16 cellular contexts compared by ENCODE assay signal in the genomic region with DNA sequence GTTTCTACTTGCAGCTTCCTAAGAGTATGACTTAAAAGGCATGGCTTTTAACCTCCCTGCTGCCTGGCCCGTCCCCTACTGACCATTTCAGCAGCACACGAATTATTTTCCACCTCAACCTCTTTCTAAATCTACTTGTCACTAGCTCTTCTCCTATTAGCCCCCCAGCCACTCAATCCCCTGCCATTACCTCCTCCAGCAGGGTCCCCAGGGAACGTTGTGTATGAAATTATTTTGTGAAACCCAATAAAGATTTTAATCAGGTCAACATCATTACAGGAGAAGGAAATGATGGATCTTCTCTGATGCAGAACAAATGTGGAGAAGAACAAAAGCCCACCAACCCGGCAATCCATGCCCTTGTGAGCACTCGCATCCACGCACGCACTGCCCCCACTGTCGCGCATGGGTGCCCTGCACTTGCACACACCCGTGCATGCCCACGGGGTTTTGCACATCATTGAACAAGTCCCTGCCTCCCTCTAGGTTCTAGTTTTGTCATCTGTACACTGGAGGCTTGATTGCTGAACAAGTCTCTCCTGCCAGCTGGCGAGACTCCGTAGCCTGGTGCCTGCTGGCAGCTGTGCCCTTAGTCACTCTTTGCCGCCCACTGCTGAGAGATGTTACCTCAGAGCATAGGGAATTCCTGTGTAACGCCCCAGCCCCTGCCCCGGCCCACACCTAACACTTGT. TPM values are rescaled to one million over a fixed set of nuclear protein-coding genes. Genes with fewer than 3 reads are reported as not detected.
A peak's percentile ranks its signal among the peaks of the same experiment; 100 is the strongest.
DNase-seq lines count a peak whose midpoint lies in the region; ATAC-seq and TF ChIP-seq lines count a peak whose summit lies in the region.
"Had no signal": no experiment of that assay in that cellular context is flagged by ENCODE, and none has a peak within 500 bp of the region (broad histone marks: within the 10 kb centered on the region; RNA-seq: fewer than 3 reads in every experiment).

No MANE protein-coding gene starts in this region.

- in situ Hi-C loops in transverse colon (cut with MboI; ENCODE audit: low pct_ligation_motif_present in 1 of 4, low pct_unique_long_range_greater_than_20kb in 1 of 4, low sequenced_read_pairs in 3 of 4), result no loop called here

- peaks cover 59% of the 10 kb centered on the region for H3K4me1 Mint-ChIP-seq in brain
- H3K4me1 Mint-ChIP-seq: activated naive CD8-positive, alpha-beta T cell treated with anti-CD3 and anti-CD28 coated beads, Interleukin-2, amount 50 U/mL, for 24 hours had no signal

- H3K4me1 ChIP-seq in thyroid gland (peaks cover 0 to 7% of the 10 kb centered on the region in 2 donors), testis (peaks cover 4% of the 10 kb centered on the region), transverse colon (peaks cover 0 to 4% (median 0%) of the 10 kb centered on the region in 4 donors)
- H3K4me1 ChIP-seq: SJSA1 had no signal

- intact Hi-C loops in thyroid gland (cut with DNase I), result no loop called here
- intact Hi-C loops in testis (cut with DNase I; ENCODE audit: low total_unique reads), result no loop called here
- intact Hi-C loops in transverse colon (cut with DNase I; ENCODE audit: low total_unique reads), result no loop called here

- H3K27me3 ChIP-seq in thyroid gland, result no peaks in the 10 kb centered on the region
- no peaks in the 10 kb centered on the region for H3K27me3 ChIP-seq in testis
- H3K27me3 ChIP-seq in transverse colon, result no peaks in the 10 kb centered on the region
- H3K27me3 ChIP-seq: SJSA1 had no signal

- H3K4me3 Mint-ChIP-seq in brain, result peak overlapping the region in 2 of 5 experiments; percentile 33 to 47
- H3K4me3 Mint-ChIP-seq: activated naive CD8-positive, alpha-beta T cell treated with anti-CD3 and anti-CD28 coated beads, Interleukin-2, amount 50 U/mL, for 24 hours; dendritic cell treated with granulocyte-macrophage colony-stimulating factor and Interleukin-4, amounts not matched to agents 40 ng/mL and 50 ng/mL, for 4 days had no signal

- H3K27ac ChIP-seq in thyroid gland (no peak overlapping the region), testis (no peak overlapping the region), transverse colon (no peak overlapping the region)
- H3K27ac ChIP-seq: SJSA1 had no signal

- no peak for TF ChIP-seq EP300 in transverse colon (IDR thresholded peaks at IDR 0.05; ENCODE audit: low read depth)

- peak overlapping the region; percentile 73 to 98 (median 88) for H3K27ac Mint-ChIP-seq in brain
- H3K27ac Mint-ChIP-seq: activated naive CD8-positive, alpha-beta T cell treated with anti-CD3 and anti-CD28 coated beads, Interleukin-2, amount 50 U/mL, for 24 hours; dendritic cell treated with granulocyte-macrophage colony-stimulating factor and Interleukin-4, amounts not matched to agents 40 ng/mL and 50 ng/mL, for 4 days had no signal

- H3K36me3 ChIP-seq in thyroid gland (no peaks in the 10 kb centered on the region), testis (ENCODE audit: low read depth, missing control alignments) (no peaks in the 10 kb centered on the region), transverse colon (no peaks in the 10 kb centered on the region)
- H3K36me3 ChIP-seq: SJSA1 had no signal

- H3K9me3 ChIP-seq in thyroid gland (no peaks in the 10 kb centered on the region), testis (no peaks in the 10 kb centered on the region), transverse colon (no peaks in the 10 kb centered on the region)

- TF ChIP-seq POLR2A in thyroid gland (IDR thresholded peaks at IDR 0.05), result no peak
- no peak for TF ChIP-seq POLR2A in testis (IDR thresholded peaks at IDR 0.05)
- no peak for TF ChIP-seq POLR2A in transverse colon (IDR thresholded peaks at IDR 0.05)

- no peaks in the 10 kb centered on the region for H3K9me3 Mint-ChIP-seq in brain
- H3K9me3 Mint-ChIP-seq: activated naive CD8-positive, alpha-beta T cell treated with anti-CD3 and anti-CD28 coated beads, Interleukin-2, amount 50 U/mL, for 24 hours; dendritic cell treated with granulocyte-macrophage colony-stimulating factor and Interleukin-4, amounts not matched to agents 40 ng/mL and 50 ng/mL, for 4 days had no signal

- DNase-seq in NCI-H510A treated with DMSO at 0.1 percent for 48 hours (lab: John Stamatoyannopoulos, UW) (peak; percentile 6), NCI-H510A (lab: John Stamatoyannopoulos, UW) (no peak), left lobe of liver (ENCODE audit: low spot score) (peak; percentile 64), thyroid gland (peak; percentile 60 to 80), testis (no peak), T1000 (lab: John Stamatoyannopoulos, UW) (no peak), transverse colon (no peak)
- DNase-seq: activated CD8-positive, alpha-beta memory T cell treated with anti-CD3 and anti-CD28 coated beads, Interleukin-2, amount 50 U/mL, for 48 hours; activated naive CD8-positive, alpha-beta T cell treated with anti-CD3 and anti-CD28 coated beads, Interleukin-2, amount 50 U/mL, for 24 hours; DMS53; NCI-H82; stimulated activated CD4-positive, alpha-beta T cell treated with anti-CD3 and anti-CD28 coated beads, Interleukin-15, amount 100 ng/mL, for 24 hours had no signal

- TF ChIP-seq CTCF in brain (conservative IDR thresholded peaks at IDR 0.05), result no peak
- no peak for TF ChIP-seq CTCF in thyroid gland (IDR thresholded peaks at IDR 0.05)
- no peak for TF ChIP-seq CTCF in testis (IDR thresholded peaks at IDR 0.05)
- TF ChIP-seq CTCF in transverse colon (IDR thresholded peaks at IDR 0.05), result no peak

- no peaks in the 10 kb centered on the region for H3K36me3 Mint-ChIP-seq in brain

- H3K4me3 ChIP-seq in thyroid gland (replicated peaks in 1 of 3) (no peak overlapping the region), testis (no peak overlapping the region), transverse colon (no peak overlapping the region)
- H3K4me3 ChIP-seq: SJSA1 had no signal

- WGBS in thyroid gland, 2 donors, result 46 to 60% methylated on average over 16 of the region's 16 CpGs
- 82 to 91% methylated on average over 16 of the region's 16 CpGs for WGBS in testis, 2 donors
- WGBS in transverse colon (ENCODE audit: low coverage in 1 of 2), 2 donors, result 55 to 75% methylated on average over 6 to 16 of the region's 16 CpGs

- ATAC-seq in left lobe of liver, result peak; percentile 87
- ATAC-seq: activated naive CD8-positive, alpha-beta T cell treated with anti-CD3 and anti-CD28 coated beads, Interleukin-2, amount 50 U/mL, for 24 hours had no signal

- peaks cover 3% of the 10 kb centered on the region for H3K27me3 Mint-ChIP-seq in brain

RNA-seq across cellular contexts. Expression of a gene that starts 51.6 kb away (rescaled TPM):
- 40.6 TPM for polyA plus RNA-seq in brain (ENCODE audit: insufficient read depth, low read depth, low replicate concordance)
- total RNA-seq in left lobe of liver, result 0.86 TPM
- total RNA-seq in thyroid gland, result 1 to 10 TPM in 2 of 4 donors, under 1 TPM in 1, not detected in 1; 0.13 to 1.1 (median 1.0) TPM
- total RNA-seq in testis, result 10 to 100 TPM; 16.6 to 22.4 TPM
- 16.7 TPM for polyA plus RNA-seq in testis (ENCODE audit: insufficient read depth, low read depth, low replicate concordance)
- total RNA-seq in transverse colon, result under 1 TPM in 2 of 4 donors, not detected in 2; 0.27 to 0.95 TPM
- total RNA-seq: M059J, SJSA1 had no signal

Comparison
In these comparisons a context has a peak if more than half of its experiments do, and no peak if none do; other contexts are left out.
1. DNase-seq: peak in NCI-H510A treated with DMSO at 0.1 percent for 48 hours (single experiment), left lobe of liver (single experiment) and thyroid gland (2 of 2); none in NCI-H510A (single experiment), testis (single experiment), T1000 (single experiment) and transverse colon (single experiment).